1 cellular context compared by ENCODE assay signal in the genomic region with DNA sequence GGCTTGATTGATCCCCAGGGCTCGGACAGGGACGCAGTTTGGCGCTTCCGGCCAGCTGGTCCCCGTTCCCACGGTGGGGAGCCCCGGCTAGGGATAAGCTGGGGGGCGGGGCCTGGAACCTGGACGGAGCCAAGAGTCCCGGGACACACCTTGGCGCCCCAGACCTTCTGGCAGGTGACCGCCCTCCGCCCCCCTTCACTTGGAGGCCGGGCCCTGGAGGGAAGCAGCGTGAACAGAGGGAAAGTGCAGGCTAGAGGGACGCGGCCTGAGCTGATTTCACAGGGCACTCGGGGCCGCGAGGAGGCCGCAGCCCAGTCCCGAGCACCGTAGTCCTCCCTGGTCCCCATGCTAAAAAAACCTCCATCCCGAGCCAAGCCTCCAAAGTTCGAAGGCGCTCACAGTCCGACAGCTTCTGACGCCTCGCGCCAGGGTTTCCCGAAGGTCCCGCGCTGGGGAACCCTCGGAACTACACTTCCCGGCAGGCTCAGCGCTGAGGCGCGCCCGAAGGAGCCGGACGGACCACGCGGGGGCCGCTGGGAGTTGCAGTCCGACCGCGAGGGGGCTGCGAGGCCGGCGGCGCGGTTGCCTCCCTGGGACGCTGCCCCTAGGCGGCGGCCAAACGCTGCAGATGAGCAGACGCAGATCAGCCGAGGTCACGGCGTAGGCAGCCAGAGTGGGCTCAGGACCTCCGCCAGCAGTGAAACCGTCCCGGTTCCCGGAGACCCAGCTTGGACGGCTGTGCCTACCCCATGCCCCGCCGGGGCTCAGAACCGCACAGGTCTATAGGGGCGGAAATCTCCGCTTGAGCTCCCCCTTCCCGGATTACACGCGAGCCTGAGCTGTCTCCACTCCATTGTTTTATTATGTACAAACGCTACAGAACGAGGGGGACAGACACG.
TF ChIP-seq lines count a peak whose summit lies in the region.

A gene with protein sequence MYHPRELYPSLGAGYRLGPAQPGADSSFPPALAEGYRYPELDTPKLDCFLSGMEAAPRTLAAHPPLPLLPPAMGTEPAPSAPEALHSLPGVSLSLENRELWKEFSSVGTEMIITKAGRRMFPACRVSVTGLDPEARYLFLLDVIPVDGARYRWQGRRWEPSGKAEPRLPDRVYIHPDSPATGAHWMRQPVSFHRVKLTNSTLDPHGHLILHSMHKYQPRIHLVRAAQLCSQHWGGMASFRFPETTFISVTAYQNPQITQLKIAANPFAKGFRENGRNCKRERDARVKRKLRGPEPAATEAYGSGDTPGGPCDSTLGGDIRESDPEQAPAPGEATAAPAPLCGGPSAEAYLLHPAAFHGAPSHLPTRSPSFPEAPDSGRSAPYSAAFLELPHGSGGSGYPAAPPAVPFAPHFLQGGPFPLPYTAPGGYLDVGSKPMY (minus strand): TSS at position 451 of the 899 bp plus-strand sequence. CDS start 731 bp downstream, outside the sequence.

TF ChIP-seq in K562, 482 proteins besides CTCF, POLR2A, EP300 and RAD21 (continued from another document and continues in another):
- TF ChIP-seq FOXM1 (IDR thresholded peaks at IDR 0.05; ENCODE audit: low read depth) (no peak), FOXM1 (CRISPR knock-in tag; IDR thresholded peaks at IDR 0.05; ENCODE audit: low read depth) (no peak), SIX5 (IDR thresholded peaks at IDR 0.05; ENCODE audit: borderline replicate concordance in 1 of 2, insufficient read depth in 1 of 2, low read depth in 1 of 2, low read length in 2 of 2) (peak; percentile 97 to 99), TAF7 (tag; IDR thresholded peaks at IDR 0.05) (no peak), PHF20 (IDR thresholded peaks at IDR 0.05; ENCODE audit: partially characterized antibody) (peak; percentile 6), ZNF507 (tag; conservative IDR thresholded peaks at IDR 0.05) (no peak), ZNF124 (CRISPR knock-in tag; IDR thresholded peaks at IDR 0.05) (no peak), ZNF785 (CRISPR knock-in tag; IDR thresholded peaks at IDR 0.05) (no peak), CBFB (CRISPR knock-in tag; IDR thresholded peaks at IDR 0.05) (no peak), SMARCC2 (IDR thresholded peaks at IDR 0.05; ENCODE audit: low read depth) (no peak), NR4A1 (CRISPR knock-in tag; IDR thresholded peaks at IDR 0.05) (no peak), NR4A1 (tag; IDR thresholded peaks at IDR 0.05) (no peak), PHTF2 (CRISPR knock-in tag; IDR thresholded peaks at IDR 0.05) (no peak), ZNF444 (CRISPR knock-in tag; IDR thresholded peaks at IDR 0.05) (no peak), RUNX1 (IDR thresholded peaks at IDR 0.05; ENCODE audit: low read depth) (no peak), TCF7L2 (IDR thresholded peaks at IDR 0.05; ENCODE audit: low read depth, low read length) (no peak), SRSF9 (IDR thresholded peaks at IDR 0.05; ENCODE audit: borderline replicate concordance, low read depth, low read length) (no peak), STAT5B (CRISPR knock-in tag; IDR thresholded peaks at IDR 0.05) (no peak), COPS2 (conservative IDR thresholded peaks at IDR 0.05) (no peak), CEBPB (tag; IDR thresholded peaks at IDR 0.05) (no peak), ZNF668 (CRISPR knock-in tag; IDR thresholded peaks at IDR 0.05) (no peak), ATF7 (IDR thresholded peaks at IDR 0.05) (peak; percentile 38; the same call in 1 of the 2 replicates), SOX6 (IDR thresholded peaks at IDR 0.05) (no peak; the same call in 1 of the 2 replicates), TAF1 (IDR thresholded peaks at IDR 0.05; ENCODE audit: control insufficient read depth, extremely low read depth, insufficient read depth, low read length, severe bottlenecking) (peak; percentile 58), TCFL5 (CRISPR knock-in tag; conservative IDR thresholded peaks at IDR 0.05) (no peak), MBD2 (IDR thresholded peaks at IDR 0.05; ENCODE audit: borderline replicate concordance, low read depth) (peak; percentile 87; the same call in 1 of the 2 replicates), U2AF1 (optimal IDR thresholded peaks at IDR 0.05; ENCODE audit: low read depth, low read length) (no peak), RFX1 (IDR thresholded peaks at IDR 0.05) (no peak), ZNF79 (CRISPR knock-in tag; IDR thresholded peaks at IDR 0.05; ENCODE audit: low read depth) (no peak), ZBTB1 (CRISPR knock-in tag; IDR thresholded peaks at IDR 0.05; ENCODE audit: borderline replicate concordance, low read depth) (no peak), STAT5A (IDR thresholded peaks at IDR 0.05; ENCODE audit: borderline replicate concordance, low read length) (no peak; the same call in 1 of the 2 replicates), ZNF174 (CRISPR knock-in tag; IDR thresholded peaks at IDR 0.05) (no peak), TSC22D4 (tag; IDR thresholded peaks at IDR 0.05) (no peak), ILK (tag; IDR thresholded peaks at IDR 0.05; ENCODE audit: borderline replicate concordance, low read depth) (no peak), KLF10 (CRISPR knock-in tag; IDR thresholded peaks at IDR 0.05) (no peak), SUPT5H (IDR thresholded peaks at IDR 0.05) (peak; percentile 76)
- TF ChIP-seq, protein P1, sequence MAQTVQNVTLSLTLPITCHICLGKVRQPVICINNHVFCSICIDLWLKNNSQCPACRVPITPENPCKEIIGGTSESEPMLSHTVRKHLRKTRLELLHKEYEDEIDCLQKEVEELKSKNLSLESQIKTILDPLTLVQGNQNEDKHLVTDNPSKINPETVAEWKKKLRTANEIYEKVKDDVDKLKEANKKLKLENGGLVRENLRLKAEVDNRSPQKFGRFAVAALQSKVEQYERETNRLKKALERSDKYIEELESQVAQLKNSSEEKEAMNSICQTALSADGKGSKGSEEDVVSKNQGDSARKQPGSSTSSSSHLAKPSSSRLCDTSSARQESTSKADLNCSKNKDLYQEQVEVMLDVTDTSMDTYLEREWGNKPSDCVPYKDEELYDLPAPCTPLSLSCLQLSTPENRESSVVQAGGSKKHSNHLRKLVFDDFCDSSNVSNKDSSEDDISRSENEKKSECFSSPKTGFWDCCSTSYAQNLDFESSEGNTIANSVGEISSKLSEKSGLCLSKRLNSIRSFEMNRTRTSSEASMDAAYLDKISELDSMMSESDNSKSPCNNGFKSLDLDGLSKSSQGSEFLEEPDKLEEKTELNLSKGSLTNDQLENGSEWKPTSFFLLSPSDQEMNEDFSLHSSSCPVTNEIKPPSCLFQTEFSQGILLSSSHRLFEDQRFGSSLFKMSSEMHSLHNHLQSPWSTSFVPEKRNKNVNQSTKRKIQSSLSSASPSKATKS (CRISPR knock-in tag; IDR thresholded peaks at IDR 0.05) = no peak
- TF ChIP-seq, protein P2, sequence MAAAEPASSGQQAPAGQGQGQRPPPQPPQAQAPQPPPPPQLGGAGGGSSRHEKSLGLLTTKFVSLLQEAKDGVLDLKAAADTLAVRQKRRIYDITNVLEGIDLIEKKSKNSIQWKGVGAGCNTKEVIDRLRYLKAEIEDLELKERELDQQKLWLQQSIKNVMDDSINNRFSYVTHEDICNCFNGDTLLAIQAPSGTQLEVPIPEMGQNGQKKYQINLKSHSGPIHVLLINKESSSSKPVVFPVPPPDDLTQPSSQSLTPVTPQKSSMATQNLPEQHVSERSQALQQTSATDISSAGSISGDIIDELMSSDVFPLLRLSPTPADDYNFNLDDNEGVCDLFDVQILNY (CRISPR knock-in tag; IDR thresholded peaks at IDR 0.05) = no peak
- TF ChIP-seq, protein P3, sequence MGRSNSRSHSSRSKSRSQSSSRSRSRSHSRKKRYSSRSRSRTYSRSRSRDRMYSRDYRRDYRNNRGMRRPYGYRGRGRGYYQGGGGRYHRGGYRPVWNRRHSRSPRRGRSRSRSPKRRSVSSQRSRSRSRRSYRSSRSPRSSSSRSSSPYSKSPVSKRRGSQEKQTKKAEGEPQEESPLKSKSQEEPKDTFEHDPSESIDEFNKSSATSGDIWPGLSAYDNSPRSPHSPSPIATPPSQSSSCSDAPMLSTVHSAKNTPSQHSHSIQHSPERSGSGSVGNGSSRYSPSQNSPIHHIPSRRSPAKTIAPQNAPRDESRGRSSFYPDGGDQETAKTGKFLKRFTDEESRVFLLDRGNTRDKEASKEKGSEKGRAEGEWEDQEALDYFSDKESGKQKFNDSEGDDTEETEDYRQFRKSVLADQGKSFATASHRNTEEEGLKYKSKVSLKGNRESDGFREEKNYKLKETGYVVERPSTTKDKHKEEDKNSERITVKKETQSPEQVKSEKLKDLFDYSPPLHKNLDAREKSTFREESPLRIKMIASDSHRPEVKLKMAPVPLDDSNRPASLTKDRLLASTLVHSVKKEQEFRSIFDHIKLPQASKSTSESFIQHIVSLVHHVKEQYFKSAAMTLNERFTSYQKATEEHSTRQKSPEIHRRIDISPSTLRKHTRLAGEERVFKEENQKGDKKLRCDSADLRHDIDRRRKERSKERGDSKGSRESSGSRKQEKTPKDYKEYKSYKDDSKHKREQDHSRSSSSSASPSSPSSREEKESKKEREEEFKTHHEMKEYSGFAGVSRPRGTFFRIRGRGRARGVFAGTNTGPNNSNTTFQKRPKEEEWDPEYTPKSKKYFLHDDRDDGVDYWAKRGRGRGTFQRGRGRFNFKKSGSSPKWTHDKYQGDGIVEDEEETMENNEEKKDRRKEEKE (IDR thresholded peaks at IDR 0.05; ENCODE audit: borderline replicate concordance in 1 of 2, control insufficient read depth in 1 of 2, low read depth in 2 of 2, low read length in 1 of 2) = peak in 1 of 2 experiments; percentile 61; a peak in 1 of 4 replicates
- TF ChIP-seq, protein P4, sequence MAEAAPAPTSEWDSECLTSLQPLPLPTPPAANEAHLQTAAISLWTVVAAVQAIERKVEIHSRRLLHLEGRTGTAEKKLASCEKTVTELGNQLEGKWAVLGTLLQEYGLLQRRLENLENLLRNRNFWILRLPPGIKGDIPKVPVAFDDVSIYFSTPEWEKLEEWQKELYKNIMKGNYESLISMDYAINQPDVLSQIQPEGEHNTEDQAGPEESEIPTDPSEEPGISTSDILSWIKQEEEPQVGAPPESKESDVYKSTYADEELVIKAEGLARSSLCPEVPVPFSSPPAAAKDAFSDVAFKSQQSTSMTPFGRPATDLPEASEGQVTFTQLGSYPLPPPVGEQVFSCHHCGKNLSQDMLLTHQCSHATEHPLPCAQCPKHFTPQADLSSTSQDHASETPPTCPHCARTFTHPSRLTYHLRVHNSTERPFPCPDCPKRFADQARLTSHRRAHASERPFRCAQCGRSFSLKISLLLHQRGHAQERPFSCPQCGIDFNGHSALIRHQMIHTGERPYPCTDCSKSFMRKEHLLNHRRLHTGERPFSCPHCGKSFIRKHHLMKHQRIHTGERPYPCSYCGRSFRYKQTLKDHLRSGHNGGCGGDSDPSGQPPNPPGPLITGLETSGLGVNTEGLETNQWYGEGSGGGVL (CRISPR knock-in tag; IDR thresholded peaks at IDR 0.05) = no peak
- TF ChIP-seq, protein P5, sequence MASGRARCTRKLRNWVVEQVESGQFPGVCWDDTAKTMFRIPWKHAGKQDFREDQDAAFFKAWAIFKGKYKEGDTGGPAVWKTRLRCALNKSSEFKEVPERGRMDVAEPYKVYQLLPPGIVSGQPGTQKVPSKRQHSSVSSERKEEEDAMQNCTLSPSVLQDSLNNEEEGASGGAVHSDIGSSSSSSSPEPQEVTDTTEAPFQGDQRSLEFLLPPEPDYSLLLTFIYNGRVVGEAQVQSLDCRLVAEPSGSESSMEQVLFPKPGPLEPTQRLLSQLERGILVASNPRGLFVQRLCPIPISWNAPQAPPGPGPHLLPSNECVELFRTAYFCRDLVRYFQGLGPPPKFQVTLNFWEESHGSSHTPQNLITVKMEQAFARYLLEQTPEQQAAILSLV (tag; IDR thresholded peaks at IDR 0.05) = no peak
- TF ChIP-seq, protein P6, sequence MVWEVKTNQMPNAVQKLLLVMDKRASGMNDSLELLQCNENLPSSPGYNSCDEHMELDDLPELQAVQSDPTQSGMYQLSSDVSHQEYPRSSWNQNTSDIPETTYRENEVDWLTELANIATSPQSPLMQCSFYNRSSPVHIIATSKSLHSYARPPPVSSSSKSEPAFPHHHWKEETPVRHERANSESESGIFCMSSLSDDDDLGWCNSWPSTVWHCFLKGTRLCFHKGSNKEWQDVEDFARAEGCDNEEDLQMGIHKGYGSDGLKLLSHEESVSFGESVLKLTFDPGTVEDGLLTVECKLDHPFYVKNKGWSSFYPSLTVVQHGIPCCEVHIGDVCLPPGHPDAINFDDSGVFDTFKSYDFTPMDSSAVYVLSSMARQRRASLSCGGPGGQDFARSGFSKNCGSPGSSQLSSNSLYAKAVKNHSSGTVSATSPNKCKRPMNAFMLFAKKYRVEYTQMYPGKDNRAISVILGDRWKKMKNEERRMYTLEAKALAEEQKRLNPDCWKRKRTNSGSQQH (CRISPR knock-in tag; IDR thresholded peaks at IDR 0.05) = no peak
- TF ChIP-seq, protein P7, sequence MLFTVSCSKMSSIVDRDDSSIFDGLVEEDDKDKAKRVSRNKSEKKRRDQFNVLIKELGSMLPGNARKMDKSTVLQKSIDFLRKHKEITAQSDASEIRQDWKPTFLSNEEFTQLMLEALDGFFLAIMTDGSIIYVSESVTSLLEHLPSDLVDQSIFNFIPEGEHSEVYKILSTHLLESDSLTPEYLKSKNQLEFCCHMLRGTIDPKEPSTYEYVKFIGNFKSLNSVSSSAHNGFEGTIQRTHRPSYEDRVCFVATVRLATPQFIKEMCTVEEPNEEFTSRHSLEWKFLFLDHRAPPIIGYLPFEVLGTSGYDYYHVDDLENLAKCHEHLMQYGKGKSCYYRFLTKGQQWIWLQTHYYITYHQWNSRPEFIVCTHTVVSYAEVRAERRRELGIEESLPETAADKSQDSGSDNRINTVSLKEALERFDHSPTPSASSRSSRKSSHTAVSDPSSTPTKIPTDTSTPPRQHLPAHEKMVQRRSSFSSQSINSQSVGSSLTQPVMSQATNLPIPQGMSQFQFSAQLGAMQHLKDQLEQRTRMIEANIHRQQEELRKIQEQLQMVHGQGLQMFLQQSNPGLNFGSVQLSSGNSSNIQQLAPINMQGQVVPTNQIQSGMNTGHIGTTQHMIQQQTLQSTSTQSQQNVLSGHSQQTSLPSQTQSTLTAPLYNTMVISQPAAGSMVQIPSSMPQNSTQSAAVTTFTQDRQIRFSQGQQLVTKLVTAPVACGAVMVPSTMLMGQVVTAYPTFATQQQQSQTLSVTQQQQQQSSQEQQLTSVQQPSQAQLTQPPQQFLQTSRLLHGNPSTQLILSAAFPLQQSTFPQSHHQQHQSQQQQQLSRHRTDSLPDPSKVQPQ (CRISPR knock-in tag; IDR thresholded peaks at IDR 0.05; ENCODE audit: borderline replicate concordance) = no peak
- TF ChIP-seq, protein P8, sequence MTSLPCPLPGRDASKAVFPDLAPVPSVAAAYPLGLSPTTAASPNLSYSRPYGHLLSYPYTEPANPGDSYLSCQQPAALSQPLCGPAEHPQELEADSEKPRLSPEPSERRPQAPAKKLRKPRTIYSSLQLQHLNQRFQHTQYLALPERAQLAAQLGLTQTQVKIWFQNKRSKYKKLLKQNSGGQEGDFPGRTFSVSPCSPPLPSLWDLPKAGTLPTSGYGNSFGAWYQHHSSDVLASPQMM (CRISPR knock-in tag; IDR thresholded peaks at IDR 0.05) = no peak
- TF ChIP-seq, protein P9, sequence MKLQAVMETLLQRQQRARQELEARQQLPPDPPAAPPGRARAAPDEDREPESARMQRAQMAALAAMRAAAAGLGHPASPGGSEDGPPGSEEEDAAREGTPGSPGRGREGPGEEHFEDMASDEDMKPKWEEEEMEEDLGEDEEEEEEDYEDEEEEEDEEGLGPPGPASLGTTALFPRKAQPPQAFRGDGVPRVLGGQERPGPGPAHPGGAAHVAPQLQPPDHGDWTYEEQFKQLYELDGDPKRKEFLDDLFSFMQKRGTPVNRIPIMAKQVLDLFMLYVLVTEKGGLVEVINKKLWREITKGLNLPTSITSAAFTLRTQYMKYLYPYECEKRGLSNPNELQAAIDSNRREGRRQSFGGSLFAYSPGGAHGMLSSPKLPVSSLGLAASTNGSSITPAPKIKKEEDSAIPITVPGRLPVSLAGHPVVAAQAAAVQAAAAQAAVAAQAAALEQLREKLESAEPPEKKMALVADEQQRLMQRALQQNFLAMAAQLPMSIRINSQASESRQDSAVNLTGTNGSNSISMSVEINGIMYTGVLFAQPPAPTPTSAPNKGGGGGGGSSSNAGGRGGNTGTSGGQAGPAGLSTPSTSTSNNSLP (IDR thresholded peaks at IDR 0.05; ENCODE audit: borderline replicate concordance, low read depth, low read length) = no peak
